In genomic region chr2:142974288-142975024, GRCh38 we compare ENCODE assay signal across 9 cellular contexts.
DNase-seq lines count a peak whose midpoint lies in the region; ATAC-seq, FAIRE-seq and TF ChIP-seq lines count a peak whose summit lies in the region.
"Had no signal": no experiment of that assay in that cellular context is flagged by ENCODE, and none has a peak within 500 bp of the region (broad histone marks: within the 10 kb centered on the region; RNA-seq: fewer than 3 reads in every experiment).

No MANE protein-coding gene starts in this region.

- H3K4me3 Mint-ChIP-seq in natural killer cell: no peak overlapping the region

- H3K4me2 ChIP-seq in Karpas-422 (ENCODE audit: low read depth, low read length, poor library complexity, severe bottlenecking) (peak overlapping the region; percentile 28), smooth muscle cell (peak overlapping the region; percentile 69)

- H3K27ac ChIP-seq in Karpas-422 (ENCODE audit: low read length) (no peak overlapping the region), smooth muscle cell (ENCODE audit: low read depth) (peak overlapping the region; percentile 79)

- DNase-seq in Karpas-422 (no peak), epithelial cell of esophagus (ENCODE audit: low read depth) (peak; percentile 89), smooth muscle cell (lab: John Stamatoyannopoulos, UW; ENCODE audit: unreplicated experiment) (no peak), natural killer cell (no peak), NCI-H748 (lab: John Stamatoyannopoulos, UW; ENCODE audit: unreplicated experiment) (no peak), DMS 273 treated with DMSO at 0.1 percent for 48 hours (lab: John Stamatoyannopoulos, UW) (no peak), D721Med (ENCODE audit: insufficient read length, low spot score) (no peak)
- DNase-seq: NCI-H82 had no signal

- intact Hi-C loops in natural killer cell (cut with micrococcal nuclease): no loop called here

- no peaks in the 10 kb centered on the region for H4K20me1 ChIP-seq in Karpas-422 (ENCODE audit: insufficient read depth, low read depth, low read length)
- H4K20me1 ChIP-seq in smooth muscle cell (ENCODE audit: low read depth): no peaks in the 10 kb centered on the region

- no peaks in the 10 kb centered on the region for H3K27me3 Mint-ChIP-seq in natural killer cell (ENCODE audit: low read depth in 2 of 2)

- H3K9me2 ChIP-seq in Karpas-422 (replicated peaks; ENCODE audit: insufficient read depth, low read length): no peaks in the 10 kb centered on the region

- H3K36me3 Mint-ChIP-seq in natural killer cell: no peaks in the 10 kb centered on the region

- no peak for FAIRE-seq in D721Med (lab: Jason Lieb, UNC)

- no peaks in the 10 kb centered on the region for H3K9me3 Mint-ChIP-seq in natural killer cell

- H3K9me3 ChIP-seq in Karpas-422 (ENCODE audit: low read length): no peaks in the 10 kb centered on the region
- H3K9me3 ChIP-seq in smooth muscle cell (replicated peaks; ENCODE audit: low read depth): no peaks in the 10 kb centered on the region

- no peak overlapping the region for H2AFZ ChIP-seq in Karpas-422 (ENCODE audit: low read length)
- peak overlapping the region; percentile 66 for H2AFZ ChIP-seq in smooth muscle cell (ENCODE audit: low read depth)

- H3K4me1 ChIP-seq in Karpas-422 (ENCODE audit: low read length) (peaks cover 22% of the 10 kb centered on the region), smooth muscle cell (ENCODE audit: low read depth) (peaks cover 9% of the 10 kb centered on the region)

- H3K27me3 ChIP-seq in Karpas-422 (ENCODE audit: low read length) (no peaks in the 10 kb centered on the region), smooth muscle cell (ENCODE audit: low read depth) (no peaks in the 10 kb centered on the region)

- no peaks in the 10 kb centered on the region for H3F3A ChIP-seq in smooth muscle cell (ENCODE audit: low read depth)

- H3K4me1 Mint-ChIP-seq in natural killer cell: no peaks in the 10 kb centered on the region

- WGBS in smooth muscle cell (ENCODE audit: low lambda C conversion rate): 30% methylated on average over 3 of the region's 3 CpGs

- H3K9ac ChIP-seq in Karpas-422 (ENCODE audit: low read length) (no peak overlapping the region), smooth muscle cell (ENCODE audit: low read depth) (peak overlapping the region; percentile 27)

- ATAC-seq in GM21381 (IDR thresholded peaks at IDR 0.05; ENCODE audit: unreplicated experiment): peak; percentile 54
- ATAC-seq in natural killer cell: no peak

- H3K36me3 ChIP-seq in Karpas-422 (ENCODE audit: insufficient read depth, low read length) (no peaks in the 10 kb centered on the region), smooth muscle cell (ENCODE audit: low read depth) (no peaks in the 10 kb centered on the region)

- TF ChIP-seq CTCF in epithelial cell of esophagus (IDR thresholded peaks at IDR 0.05; ENCODE audit: insufficient read depth, low read depth, low read length, missing control alignments) (no peak), smooth muscle cell (IDR thresholded peaks at IDR 0.05; ENCODE audit: borderline replicate concordance, insufficient read depth, poor library complexity, severe bottlenecking) (no peak), natural killer cell (IDR thresholded peaks at IDR 0.05) (no peak), D721Med (IDR thresholded peaks at IDR 0.05; ENCODE audit: insufficient read depth, missing control alignments) (no peak)

- H3K79me2 ChIP-seq in Karpas-422 (ENCODE audit: low read length): no peaks in the 10 kb centered on the region
- H3K79me2 ChIP-seq in smooth muscle cell (ENCODE audit: low read depth): no peaks in the 10 kb centered on the region

- no peak overlapping the region for H3K27ac Mint-ChIP-seq in natural killer cell

- H3K4me3 ChIP-seq in Karpas-422 (ENCODE audit: low read length): no peak overlapping the region
- no peak overlapping the region for H3K4me3 ChIP-seq in epithelial cell of esophagus (ENCODE audit: low read length)
- no peak overlapping the region for H3K4me3 ChIP-seq in smooth muscle cell
